ENCODE assay signal across 9 cellular contexts in the genomic region with DNA sequence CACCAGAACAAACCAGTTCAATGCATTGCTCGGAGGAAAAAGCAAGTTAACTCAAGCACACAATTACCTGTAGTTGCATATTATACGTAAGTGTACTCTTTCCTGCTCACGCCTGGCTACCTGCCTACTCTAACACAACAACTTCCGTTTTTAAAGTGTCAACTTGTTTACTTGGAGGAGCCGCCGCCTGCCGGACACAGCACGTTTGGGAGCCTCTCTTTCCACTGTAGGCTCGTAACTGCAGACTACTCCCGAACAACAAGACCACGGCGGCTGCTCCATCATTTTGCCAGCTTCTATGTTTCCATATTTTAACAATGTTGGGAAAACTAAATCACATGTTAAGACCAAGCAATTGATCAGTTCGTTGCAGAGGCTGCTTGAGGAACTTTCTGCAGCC. TPM values are rescaled to one million over a fixed set of nuclear protein-coding genes. Genes with fewer than 3 reads are reported as not detected.
DNase-seq lines count a peak whose midpoint lies in the region; TF ChIP-seq lines count a peak whose summit lies in the region.
"Had no signal": no experiment of that assay in that cellular context is flagged by ENCODE, and none has a peak within 500 bp of the region (broad histone marks: within the 10 kb centered on the region; RNA-seq: fewer than 3 reads in every experiment).

No MANE protein-coding gene starts in this region.

- H3K4me1 ChIP-seq in SJSA1 (replicated peaks) (peaks cover 26% of the 10 kb centered on the region), iPS DF 6.9 (ENCODE audit: control insufficient read depth, insufficient read depth, low read length) (no peaks in the 10 kb centered on the region), sigmoid colon (peaks cover 0 to 13% (median 11%) of the 10 kb centered on the region in 4 donors)

- H3K9me3 ChIP-seq in SJSA1 (replicated peaks) (no peaks in the 10 kb centered on the region), iPS DF 6.9 (ENCODE audit: control insufficient read depth, insufficient read depth, low read length) (no peaks in the 10 kb centered on the region), sigmoid colon (no peaks in the 10 kb centered on the region)

- DNase-seq in H7 (peak; percentile 68), SJSA1 (ENCODE audit: low read depth in 1 of 2, low spot score in 2 of 2) (peak; percentile 58 to 62), iPS DF 6.9 (ENCODE audit: low read depth, low spot score) (no peak), sigmoid colon (no peak), OCI-M1 (lab: John Stamatoyannopoulos, UW) (no peak), NCI-H226 (no peak)
- DNase-seq in activated naive CD4-positive, alpha-beta T cell treated with Interleukin-2 at 50 U/mL for 16 hours, result no peak
- no peak for DNase-seq in activated CD4-positive, alpha-beta T cell treated with anti-CD3 and anti-CD28 coated beads for 48 hours

- no peaks in the 10 kb centered on the region for H3K36me3 ChIP-seq in H7 (replicated peaks; ENCODE audit: control insufficient read depth, insufficient read depth, low read length)
- H3K36me3 ChIP-seq in SJSA1, result no peaks in the 10 kb centered on the region
- no peaks in the 10 kb centered on the region for H3K36me3 ChIP-seq in iPS DF 6.9 (ENCODE audit: control insufficient read depth, insufficient read depth, low read length)
- H3K36me3 ChIP-seq in sigmoid colon, result no peaks in the 10 kb centered on the region

- no peak for TF ChIP-seq POLR2A in sigmoid colon (IDR thresholded peaks at IDR 0.05)

- TF ChIP-seq EP300 in sigmoid colon (IDR thresholded peaks at IDR 0.05), result no peak

- H3K27me3 ChIP-seq in H7 (ENCODE audit: control insufficient read depth, insufficient read depth, low read length), result peaks cover 11% of the 10 kb centered on the region
- H3K27me3 ChIP-seq in SJSA1 (replicated peaks), result no peaks in the 10 kb centered on the region; the same call in 1 of the 2 replicates
- H3K27me3 ChIP-seq in iPS DF 6.9 (ENCODE audit: control insufficient read depth, insufficient read depth, low read length), result no peaks in the 10 kb centered on the region; the same call in 1 of the 2 replicates
- peaks cover 14 to 37% (median 23%) of the 10 kb centered on the region in 3 donors for H3K27me3 ChIP-seq in sigmoid colon

- WGBS in iPS DF 6.9 (ENCODE audit: insufficient coverage, insufficient read length), result no CpG with 5 or more reads among the region's 13 CpGs
- WGBS in sigmoid colon, 2 donors, result 2 to 11% methylated on average over 13 of the region's 13 CpGs

- H3K27ac ChIP-seq in SJSA1, result no peak overlapping the region
- H3K27ac ChIP-seq in iPS DF 6.9 (ENCODE audit: low read length), result no peak overlapping the region
- H3K27ac ChIP-seq in sigmoid colon, result no peak overlapping the region
- H3K27ac ChIP-seq: KMS-11 had no signal

- intact Hi-C loops in sigmoid colon (cut with DNase I), result no loop called here

- no peak for TF ChIP-seq CTCF in sigmoid colon (IDR thresholded peaks at IDR 0.05)

- peak overlapping the region; percentile 61 for H3K4me3 ChIP-seq in H7 (ENCODE audit: insufficient read depth, low read depth, low read length)
- peak overlapping the region; percentile 48 for H3K4me3 ChIP-seq in SJSA1
- peak overlapping the region; percentile 67; the same call in 1 of the 2 replicates for H3K4me3 ChIP-seq in iPS DF 6.9 (ENCODE audit: low read length)
- H3K4me3 ChIP-seq in sigmoid colon, result peak overlapping the region in 3 of 4 donors; percentile 19 to 38 (median 35)

RNA-seq across cellular contexts. Expression of a gene that starts 0.9 kb away (rescaled TPM):
- 0.33 and 0.76 TPM in 2 replicates for total RNA-seq in H7 (2014; rRNA removed; shearing (Covaris generic))
- 0.13 TPM in 1 of 2 replicates, not detected in the other for total RNA-seq in SJSA1 (2014; rRNA removed; shearing (Covaris generic))
- total RNA-seq in sigmoid colon, result not detected
- 1 to 10 TPM in 2 of 3 donors, not detected in 1; 1.6 to 3.1 TPM for polyA plus RNA-seq in sigmoid colon

Comparison
In these comparisons a context has a peak if more than half of its experiments do, and no peak if none do; other contexts are left out.
1. DNase-seq: peak in H7 (single experiment) and SJSA1 (2 of 2); none in iPS DF 6.9 (single experiment), sigmoid colon (single experiment), OCI-M1 (single experiment), NCI-H226 (single experiment), activated naive CD4-positive, alpha-beta T cell treated with Interleukin-2 at 50 U/mL for 16 hours (single experiment) and activated CD4-positive, alpha-beta T cell treated with anti-CD3 and anti-CD28 coated beads for 48 hours (single experiment).
2. Peak in every context shown above with its lines, with median percentiles within 50 percentile points of each other: H3K4me3 ChIP-seq.